In genomic region chr4:66558651-66559050, GRCh38 we compare ENCODE assay signal across 15 cellular contexts.
"Had no signal": no experiment of that assay in that cellular context is flagged by ENCODE, and none has a peak within 500 bp of the region (broad histone marks: within the 10 kb centered on the region; RNA-seq: fewer than 3 reads in every experiment).

No MANE protein-coding gene starts in this region.

- H3K27me3 ChIP-seq: esophagus squamous epithelium, neutrophil, tibial artery had no signal

- H3K36me3 Mint-ChIP-seq: naive thymus-derived CD4-positive, alpha-beta T cell had no signal

- H3K27ac Mint-ChIP-seq: naive thymus-derived CD4-positive, alpha-beta T cell; stimulated activated naive B cell treated with anti-CD40 and anti-IgM and Interleukin-4, amounts not matched to agents 10 μg/mL and 1 μg/mL and 100 μg/mL, for 72 hours; T-helper 2 cell treated with Interferon-gamma antibody and Interleukin-4, amounts not matched to agents 5 μg/mL and 100 μg/mL, for 36 hours had no signal

- ATAC-seq: activated CD4-positive, CD25-positive, alpha-beta regulatory T cell treated with anti-CD3 and anti-CD28 coated beads, Interleukin-2, amount 50 U/mL, for 24 hours; naive thymus-derived CD4-positive, alpha-beta T cell; stimulated activated naive B cell treated with anti-CD40 and anti-IgM and Interleukin-4, amounts not matched to agents 10 μg/mL and 1 μg/mL and 100 μg/mL, for 72 hours had no signal

- DNase-seq: activated CD4-positive, alpha-beta T cell treated with anti-CD3 and anti-CD28 coated beads, Interleukin-2, amount 50 U/mL, for 1 hour; activated CD8-positive, alpha-beta memory T cell treated with anti-CD3 and anti-CD28 coated beads for 24 hours; activated naive CD4-positive, alpha-beta T cell treated with Interleukin-2 at 50 U/mL for 16 hours; aorta; esophagus squamous epithelium; mammary epithelial cell; naive thymus-derived CD4-positive, alpha-beta T cell; posterior cingulate gyrus; stimulated activated CD4-positive, alpha-beta T cell treated with anti-CD3 and anti-CD28 coated beads, Interleukin-15, amount 100 ng/mL, for 24 hours; stimulated activated CD4-positive, alpha-beta T cell treated with anti-CD3 and anti-CD28 coated beads, Interleukin-4, amount 100 ng/mL, for 1 hour; stimulated activated naive B cell treated with anti-CD40 and anti-IgM and Interleukin-4, amounts not matched to agents 10 μg/mL and 1 μg/mL and 100 μg/mL, for 72 hours; tibial artery had no signal

- H3K4me3 ChIP-seq: esophagus squamous epithelium, tibial artery had no signal

- H3K4me1 ChIP-seq: esophagus squamous epithelium, tibial artery had no signal

- H3K9me3 ChIP-seq: esophagus squamous epithelium, neutrophil, tibial artery had no signal

- H3K27ac ChIP-seq: esophagus squamous epithelium, neutrophil, tibial artery had no signal

- H3K4me3 Mint-ChIP-seq: naive thymus-derived CD4-positive, alpha-beta T cell; stimulated activated naive B cell treated with anti-CD40 and anti-IgM and Interleukin-4, amounts not matched to agents 10 μg/mL and 1 μg/mL and 100 μg/mL, for 72 hours; T-helper 2 cell treated with Interferon-gamma antibody and Interleukin-4, amounts not matched to agents 5 μg/mL and 100 μg/mL, for 36 hours had no signal

- H3K36me3 ChIP-seq: esophagus squamous epithelium, neutrophil, tibial artery had no signal

- H3K27me3 Mint-ChIP-seq: naive thymus-derived CD4-positive, alpha-beta T cell; stimulated activated naive B cell treated with anti-CD40 and anti-IgM and Interleukin-4, amounts not matched to agents 10 μg/mL and 1 μg/mL and 100 μg/mL, for 72 hours had no signal

- H3K4me1 Mint-ChIP-seq: naive thymus-derived CD4-positive, alpha-beta T cell; stimulated activated naive B cell treated with anti-CD40 and anti-IgM and Interleukin-4, amounts not matched to agents 10 μg/mL and 1 μg/mL and 100 μg/mL, for 72 hours had no signal
